In the genomic region with DNA sequence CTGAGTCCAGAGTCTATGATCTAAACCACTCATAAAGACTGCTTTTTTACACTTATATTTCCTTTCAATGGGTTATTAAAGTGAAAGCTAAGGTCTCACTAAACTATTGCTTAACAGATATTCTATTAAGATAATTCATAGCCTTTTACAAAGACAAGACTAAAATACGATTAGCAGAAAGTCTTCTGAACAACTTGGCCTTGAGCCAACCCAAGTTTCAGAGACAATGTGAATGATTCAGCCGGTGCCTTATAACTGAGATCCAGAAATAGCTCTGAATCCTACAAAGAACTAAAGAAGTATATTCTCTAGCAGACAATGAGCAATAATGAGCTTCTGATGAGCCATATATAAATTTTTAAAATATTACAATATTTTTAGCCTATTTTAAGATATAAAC, we compare ENCODE assay signal across 12 cellular contexts. TPM values are rescaled to one million over a fixed set of nuclear protein-coding genes. Genes with fewer than 3 reads are reported as not detected.
DNase-seq lines count a peak whose midpoint lies in the region; ATAC-seq lines count a peak whose summit lies in the region.
"Had no signal": no experiment of that assay in that cellular context is flagged by ENCODE, and none has a peak within 500 bp of the region (broad histone marks: within the 10 kb centered on the region; RNA-seq: fewer than 3 reads in every experiment).

No MANE protein-coding gene starts in this region.

- H3K27ac Mint-ChIP-seq in dendritic cell treated with granulocyte-macrophage colony-stimulating factor and Interleukin-4, amounts not matched to agents 40 ng/mL and 50 ng/mL, for 4 days: peak overlapping the region; percentile 82
- no peak overlapping the region for H3K27ac Mint-ChIP-seq in T-helper 2 cell treated with Interferon-gamma antibody and Interleukin-4, amounts not matched to agents 5 μg/mL and 100 μg/mL, for 36 hours
- H3K27ac Mint-ChIP-seq in activated T-helper 17 cell treated with anti-CD3 and anti-CD28 coated beads, Interleukin-2, amount 50 U/mL, for 72 hours: no peak overlapping the region
- H3K27ac Mint-ChIP-seq: activated T-helper 2 cell treated with anti-CD3 and anti-CD28 coated beads, Interferon-gamma antibody, Interleukin-2, Interleukin-4, amounts not matched to agents 10 μg/mL and 5 μg/mL and 100 μg/mL, durations not matched to agents 14 hours and 24 hours and 36 hours had no signal

- H3K27me3 Mint-ChIP-seq in dendritic cell treated with granulocyte-macrophage colony-stimulating factor and Interleukin-4, amounts not matched to agents 40 ng/mL and 50 ng/mL, for 4 days: no peaks in the 10 kb centered on the region
- H3K27me3 Mint-ChIP-seq in T-helper 2 cell treated with Interferon-gamma antibody and Interleukin-4, amounts not matched to agents 5 μg/mL and 100 μg/mL, for 36 hours (ENCODE audit: low read depth): peaks cover 2% of the 10 kb centered on the region
- peaks cover 7% of the 10 kb centered on the region for H3K27me3 Mint-ChIP-seq in activated T-helper 17 cell treated with anti-CD3 and anti-CD28 coated beads, Interleukin-2, amount 50 U/mL, for 72 hours

- ATAC-seq in GM21576 (IDR thresholded peaks at IDR 0.05; ENCODE audit: unreplicated experiment) (no peak), HG03175 (IDR thresholded peaks at IDR 0.05; ENCODE audit: unreplicated experiment) (no peak)
- no peak for ATAC-seq in activated T-helper 17 cell treated with anti-CD3 and anti-CD28 coated beads, Interleukin-2, amount 50 U/mL, for 72 hours (replicated peaks)

- no peaks in the 10 kb centered on the region for H3K36me3 Mint-ChIP-seq in dendritic cell treated with granulocyte-macrophage colony-stimulating factor and Interleukin-4, amounts not matched to agents 40 ng/mL and 50 ng/mL, for 4 days (ENCODE audit: low read depth)
- no peaks in the 10 kb centered on the region for H3K36me3 Mint-ChIP-seq in T-helper 2 cell treated with Interferon-gamma antibody and Interleukin-4, amounts not matched to agents 5 μg/mL and 100 μg/mL, for 36 hours (ENCODE audit: low read depth)
- H3K36me3 Mint-ChIP-seq in activated T-helper 17 cell treated with anti-CD3 and anti-CD28 coated beads, Interleukin-2, amount 50 U/mL, for 72 hours (ENCODE audit: low read depth): no peaks in the 10 kb centered on the region

- peaks cover 20% of the 10 kb centered on the region for H3K4me1 Mint-ChIP-seq in dendritic cell treated with granulocyte-macrophage colony-stimulating factor and Interleukin-4, amounts not matched to agents 40 ng/mL and 50 ng/mL, for 4 days (ENCODE audit: low read depth)
- H3K4me1 Mint-ChIP-seq in T-helper 2 cell treated with Interferon-gamma antibody and Interleukin-4, amounts not matched to agents 5 μg/mL and 100 μg/mL, for 36 hours (ENCODE audit: low read depth): no peaks in the 10 kb centered on the region
- H3K4me1 Mint-ChIP-seq in activated T-helper 17 cell treated with anti-CD3 and anti-CD28 coated beads, Interleukin-2, amount 50 U/mL, for 72 hours: no peaks in the 10 kb centered on the region

- no peak overlapping the region for H3K4me3 Mint-ChIP-seq in dendritic cell treated with granulocyte-macrophage colony-stimulating factor and Interleukin-4, amounts not matched to agents 40 ng/mL and 50 ng/mL, for 4 days
- H3K4me3 Mint-ChIP-seq in T-helper 2 cell treated with Interferon-gamma antibody and Interleukin-4, amounts not matched to agents 5 μg/mL and 100 μg/mL, for 36 hours: no peak overlapping the region
- no peak overlapping the region for H3K4me3 Mint-ChIP-seq in activated T-helper 17 cell treated with anti-CD3 and anti-CD28 coated beads, Interleukin-2, amount 50 U/mL, for 72 hours

- intact Hi-C loops in dendritic cell treated with granulocyte-macrophage colony-stimulating factor and Interleukin-4, amounts not matched to agents 40 ng/mL and 50 ng/mL, for 4 days (cut with micrococcal nuclease): loop anchor here (10.0 kb wide), 2 partner anchors 146 to 216 kb away; a partner anchor contains a TSS

- DNase-seq in EH (ENCODE audit: low read depth) (peak; percentile 86), NOMO-1 treated with dmso at 0.1 percent for 144 hours (lab: John Stamatoyannopoulos, UW; ENCODE audit: unreplicated experiment) (peak; percentile 36), non-pigmented ciliary epithelial cell (ENCODE audit: low read depth) (peak; percentile 60)
- DNase-seq in T-helper 2 cell treated with Interferon-gamma antibody and Interleukin-4, amounts not matched to agents 5 μg/mL and 100 μg/mL, for 36 hours (ENCODE audit: low spot score): no peak
- DNase-seq: NCI-H1092 treated with DMSO at 0.1 percent for 48 hours, tibial artery had no signal

- peaks cover 8% of the 10 kb centered on the region for H3K9me3 Mint-ChIP-seq in dendritic cell treated with granulocyte-macrophage colony-stimulating factor and Interleukin-4, amounts not matched to agents 40 ng/mL and 50 ng/mL, for 4 days
- no peaks in the 10 kb centered on the region for H3K9me3 Mint-ChIP-seq in T-helper 2 cell treated with Interferon-gamma antibody and Interleukin-4, amounts not matched to agents 5 μg/mL and 100 μg/mL, for 36 hours
- no peaks in the 10 kb centered on the region for H3K9me3 Mint-ChIP-seq in activated T-helper 17 cell treated with anti-CD3 and anti-CD28 coated beads, Interleukin-2, amount 50 U/mL, for 72 hours
- H3K9me3 Mint-ChIP-seq: activated T-helper 2 cell treated with anti-CD3 and anti-CD28 coated beads, Interferon-gamma antibody, Interleukin-2, Interleukin-4, amounts not matched to agents 10 μg/mL and 5 μg/mL and 100 μg/mL, durations not matched to agents 14 hours and 24 hours and 36 hours had no signal

RNA-seq across cellular contexts. Expression of a gene that starts 41.5 kb away (rescaled TPM):
- not detected for total RNA-seq in activated T-helper 17 cell treated with anti-CD3 and anti-CD28 coated beads, Interleukin-2, amount 50 U/mL, for 72 hours
- total RNA-seq: activated T-helper 2 cell treated with anti-CD3 and anti-CD28 coated beads, Interferon-gamma antibody, Interleukin-2, Interleukin-4, amounts not matched to agents 10 μg/mL and 5 μg/mL and 100 μg/mL, durations not matched to agents 14 hours and 24 hours and 36 hours; mononuclear cell had no signal
